ENCODE assay signal across 32 cellular contexts in genomic region chr14:75059642-75060041, GRCh38. TPM values are rescaled to one million over a fixed set of nuclear protein-coding genes. Genes with fewer than 3 reads are reported as not detected.
DNase-seq lines count a peak whose midpoint lies in the region; ATAC-seq and TF ChIP-seq lines count a peak whose summit lies in the region.
"Had no signal": no experiment of that assay in that cellular context is flagged by ENCODE, and none has a peak within 500 bp of the region (broad histone marks: within the 10 kb centered on the region; RNA-seq: fewer than 3 reads in every experiment).

No MANE protein-coding gene starts in this region.

- H3K4me3 ChIP-seq in adipocyte (ENCODE audit: low read length) (no peak overlapping the region), prostate gland (no peak overlapping the region)
- H3K4me3 ChIP-seq: cardiac muscle cell, coronary artery, esophagus muscularis mucosa, lung, PC-9, thoracic aorta, uterus had no signal

- peaks cover 53% of the 10 kb centered on the region for H3K4me1 Mint-ChIP-seq in HFFc6 (ENCODE audit: low read depth)
- H3K4me1 Mint-ChIP-seq in osteocyte (ENCODE audit: unreplicated experiment) = peaks cover 34% of the 10 kb centered on the region
- peaks cover 22 to 25% of the 10 kb centered on the region in 2 donors for H3K4me1 Mint-ChIP-seq in natural killer cell treated with Interleukin-12 subunit alpha and Interleukin-12 subunit beta and Interleukin-15 and Interleukin-18, amount 100 ng/mL, for 72 hours (ENCODE audit: low read depth in 2 of 2)

- H3K9ac ChIP-seq in adipocyte (ENCODE audit: low read length) = no peak overlapping the region

- no peak for ATAC-seq in natural killer cell treated with Interleukin-12 subunit alpha and Interleukin-12 subunit beta and Interleukin-15 and Interleukin-18, amount 100 ng/mL, for 72 hours
- ATAC-seq: effector memory CD8-positive, alpha-beta T cell; HepG2; stimulated activated naive CD8-positive, alpha-beta T cell treated with anti-CD3 and anti-CD28 coated beads, Interleukin-15, Interleukin-2, amounts not matched to agents 100 U/mL and 50 U/mL, for 24 hours; T-cell had no signal

- H3K9me3 ChIP-seq in adipocyte (ENCODE audit: control insufficient read depth, low read length) = no peaks in the 10 kb centered on the region
- H3K9me3 ChIP-seq in prostate gland = no peaks in the 10 kb centered on the region
- H3K9me3 ChIP-seq: esophagus muscularis mucosa, neutrophil, thoracic aorta, uterus had no signal

- peaks cover 32% of the 10 kb centered on the region for H3K36me3 Mint-ChIP-seq in HFFc6 (ENCODE audit: low read depth)
- peaks cover 8% of the 10 kb centered on the region for H3K36me3 Mint-ChIP-seq in osteocyte (ENCODE audit: unreplicated experiment)
- H3K36me3 Mint-ChIP-seq in natural killer cell treated with Interleukin-12 subunit alpha and Interleukin-12 subunit beta and Interleukin-15 and Interleukin-18, amount 100 ng/mL, for 72 hours = peaks cover 13% of the 10 kb centered on the region

- H3K4me1 ChIP-seq in adipocyte (ENCODE audit: control insufficient read depth, insufficient read depth, low read length) (peaks cover 14% of the 10 kb centered on the region), prostate gland (replicated peaks) (no peaks in the 10 kb centered on the region)

- DNase-seq in HFFc6 = peak; percentile 50
- peak; percentile 52 for DNase-seq in adipocyte (ENCODE audit: low read depth)
- peak; percentile 20 for DNase-seq in fibroblast of peridontal ligament (ENCODE audit: extremely low read depth)
- DNase-seq in osteocyte (ENCODE audit: extremely low spot score, unreplicated experiment) = no peak
- DNase-seq in stimulated activated CD4-positive, alpha-beta T cell treated with anti-CD3 and anti-CD28 coated beads, Interleukin-4, amount 100 ng/mL, for 1 hour = no peak
- DNase-seq in natural killer cell treated with Interleukin-12 subunit alpha and Interleukin-12 subunit beta and Interleukin-15 and Interleukin-18, amount 100 ng/mL, for 72 hours (ENCODE audit: low spot score) = no peak
- no peak for DNase-seq in C1 segment of cervical spinal cord (lab: John Stamatoyannopoulos, UW)
- DNase-seq in prostate gland (ENCODE audit: low spot score) = no peak
- DNase-seq: activated CD4-positive, alpha-beta T cell treated with anti-CD3 and anti-CD28 coated beads, Interleukin-2, amount 50 U/mL, for 48 hours; activated CD8-positive, alpha-beta memory T cell treated with anti-CD3 and anti-CD28 coated beads, Interleukin-2, amount 50 U/mL, for 4 hours; activated naive CD4-positive, alpha-beta T cell treated with anti-CD3 and anti-CD28 coated beads, Interleukin-2, amount 10 ng/mL, durations not matched to agents 7 days and 5 days; amygdala; CD4-positive, CD25-positive, alpha-beta regulatory T cell; DMS 273 treated with DMSO at 0.1 percent for 48 hours; effector memory CD8-positive, alpha-beta T cell; Kasumi-1; NCI-H1048; NCI-H1694 treated with DMSO at 0.1 percent for 48 hours; NCI-H524 treated with DMSO at 0.1 percent for 48 hours; SHP77; stimulated activated naive CD8-positive, alpha-beta T cell treated with anti-CD3 and anti-CD28 coated beads, Interleukin-15, Interleukin-2, amounts not matched to agents 100 U/mL and 50 U/mL, for 24 hours; T-cell; uterus had no signal

- H3K27ac Mint-ChIP-seq in HFFc6 (peak overlapping the region; percentile 54), osteocyte (ENCODE audit: unreplicated experiment) (peak overlapping the region; percentile 21)
- no peak overlapping the region for H3K27ac Mint-ChIP-seq in natural killer cell treated with Interleukin-12 subunit alpha and Interleukin-12 subunit beta and Interleukin-15 and Interleukin-18, amount 100 ng/mL, for 72 hours
- H3K27ac Mint-ChIP-seq: activated naive CD4-positive, alpha-beta T cell treated with anti-CD3 and anti-CD28 coated beads, Interleukin-2, amount 10 ng/mL, durations not matched to agents 7 days and 5 days; T-cell had no signal

- H3K27me3 Mint-ChIP-seq in HFFc6 (ENCODE audit: insufficient read depth) = no peaks in the 10 kb centered on the region; the same call in 1 of the 2 replicates
- no peaks in the 10 kb centered on the region for H3K27me3 Mint-ChIP-seq in osteocyte (ENCODE audit: unreplicated experiment)
- no peaks in the 10 kb centered on the region for H3K27me3 Mint-ChIP-seq in natural killer cell treated with Interleukin-12 subunit alpha and Interleukin-12 subunit beta and Interleukin-15 and Interleukin-18, amount 100 ng/mL, for 72 hours
- H3K27me3 Mint-ChIP-seq: activated naive CD4-positive, alpha-beta T cell treated with anti-CD3 and anti-CD28 coated beads, Interleukin-2, amount 10 ng/mL, durations not matched to agents 7 days and 5 days; CD4-positive, CD25-positive, alpha-beta regulatory T cell; effector memory CD8-positive, alpha-beta T cell; T-cell had no signal

- TF ChIP-seq CTCF in HFFc6 (IDR thresholded peaks at IDR 0.05) (no peak), osteocyte (IDR thresholded peaks at IDR 0.05) (no peak), prostate gland (IDR thresholded peaks at IDR 0.05) (no peak)

- no peak for TF ChIP-seq POLR2A in prostate gland (IDR thresholded peaks at IDR 0.05)

- no peaks in the 10 kb centered on the region for H3K36me3 ChIP-seq in adipocyte (ENCODE audit: control insufficient read depth, insufficient read depth, low read length, severe bottlenecking)
- H3K36me3 ChIP-seq in prostate gland = no peaks in the 10 kb centered on the region
- H3K36me3 ChIP-seq: cardiac muscle cell, esophagus muscularis mucosa, neutrophil, thoracic aorta, uterus had no signal

- H3K9me3 Mint-ChIP-seq in HFFc6 (no peaks in the 10 kb centered on the region), osteocyte (ENCODE audit: unreplicated experiment) (no peaks in the 10 kb centered on the region)
- no peaks in the 10 kb centered on the region for H3K9me3 Mint-ChIP-seq in natural killer cell treated with Interleukin-12 subunit alpha and Interleukin-12 subunit beta and Interleukin-15 and Interleukin-18, amount 100 ng/mL, for 72 hours
- H3K9me3 Mint-ChIP-seq: CD4-positive, CD25-positive, alpha-beta regulatory T cell; effector memory CD8-positive, alpha-beta T cell; T-cell had no signal

- H3K4me3 Mint-ChIP-seq in HFFc6 (peak overlapping the region; percentile 26; the same call in 1 of the 2 replicates), osteocyte (ENCODE audit: unreplicated experiment) (no peak overlapping the region)
- H3K4me3 Mint-ChIP-seq in natural killer cell treated with Interleukin-12 subunit alpha and Interleukin-12 subunit beta and Interleukin-15 and Interleukin-18, amount 100 ng/mL, for 72 hours = no peak overlapping the region
- H3K4me3 Mint-ChIP-seq: activated naive CD4-positive, alpha-beta T cell treated with anti-CD3 and anti-CD28 coated beads, Interleukin-2, amount 10 ng/mL, durations not matched to agents 7 days and 5 days; effector memory CD8-positive, alpha-beta T cell; T-cell had no signal

- intact Hi-C loops in prostate gland (cut with DNase I) = no loop called here

- 67% methylated on average over 2 of the region's 2 CpGs for WGBS in prostate gland

- no peaks in the 10 kb centered on the region for H3K27me3 ChIP-seq in adipocyte (replicated peaks; ENCODE audit: control insufficient read depth, insufficient read depth, low read length)
- no peaks in the 10 kb centered on the region for H3K27me3 ChIP-seq in prostate gland (replicated peaks; ENCODE audit: insufficient read depth)
- H3K27me3 ChIP-seq: cardiac muscle cell, esophagus muscularis mucosa, neutrophil, uterus had no signal

- H3K27ac ChIP-seq in prostate gland = no peak overlapping the region
- H3K27ac ChIP-seq: cardiac muscle cell, coronary artery, esophagus muscularis mucosa, HL-60, neutrophil, PC-9, thoracic aorta, uterus had no signal

RNA-seq across cellular contexts. Expression of gene ACYP1, which starts 4.2 kb away (rescaled TPM):
- total RNA-seq in HFFc6 (2021; fragmentation: NEBNext Ultra II Directional; extraction: Animal tissue kit (Norgen Biotek cat#: 25700)) = 10 to 100 TPM in 4 of 6 experiments, 1 to 10 TPM in 2; 5.9 to 14.9 (median 11.7) TPM
- total RNA-seq in osteocyte (8.8 and 10.4 TPM in 2 replicates), prostate gland (10 to 100 TPM; 11.2 to 14.3 TPM)
- total RNA-seq in natural killer cell treated with Interleukin-12 subunit alpha and Interleukin-12 subunit beta and Interleukin-15 and Interleukin-18, amount 100 ng/mL, for 72 hours = 10 to 100 TPM; 29.3 to 40.5 TPM

RNA-seq across cellular contexts. Expression of gene MLH3, which starts 8.4 kb away (rescaled TPM):
- total RNA-seq in HFFc6 (2021; fragmentation: NEBNext Ultra II Directional; extraction: Animal tissue kit (Norgen Biotek cat#: 25700)) = 10 to 100 TPM in 1 of 6 experiments, 1 to 10 TPM in 5; 5.4 to 11.6 (median 7.6) TPM
- total RNA-seq in osteocyte (21.8 and 22.9 TPM in 2 replicates), prostate gland (10 to 100 TPM; 23.3 to 29.6 TPM)
- total RNA-seq in natural killer cell treated with Interleukin-12 subunit alpha and Interleukin-12 subunit beta and Interleukin-15 and Interleukin-18, amount 100 ng/mL, for 72 hours = 10 to 100 TPM; 27.6 to 40.2 TPM

RNA-seq across cellular contexts. Expression of gene ZC2HC1C, which starts 9.8 kb away (rescaled TPM):
- 1 to 10 TPM in 3 of 6 experiments, under 1 TPM in 3; 0.43 to 1.4 (median 1.1) TPM for total RNA-seq in HFFc6 (2021; fragmentation: NEBNext Ultra II Directional; extraction: Animal tissue kit (Norgen Biotek cat#: 25700))
- total RNA-seq in osteocyte = 0.08 and 1.0 TPM in 2 replicates
- total RNA-seq in natural killer cell treated with Interleukin-12 subunit alpha and Interleukin-12 subunit beta and Interleukin-15 and Interleukin-18, amount 100 ng/mL, for 72 hours = 1 to 10 TPM in 1 of 2 donors, under 1 TPM in 1; 0.88 to 1.4 TPM
- 10 to 100 TPM in 1 of 2 donors, 1 to 10 TPM in 1; 1.8 to 19.4 TPM for total RNA-seq in prostate gland

RNA-seq across cellular contexts. Expression of gene EIF2B2, which starts 56.9 kb away (rescaled TPM):
- total RNA-seq in HFFc6 (2021; fragmentation: NEBNext Ultra II Directional; extraction: Animal tissue kit (Norgen Biotek cat#: 25700)) = 10 to 100 TPM; 55.5 to 66.1 (median 59.0) TPM
- total RNA-seq in osteocyte (44.4 and 46.7 TPM in 2 replicates), prostate gland (10 to 100 TPM; 43.9 to 60.4 TPM)
- total RNA-seq in natural killer cell treated with Interleukin-12 subunit alpha and Interleukin-12 subunit beta and Interleukin-15 and Interleukin-18, amount 100 ng/mL, for 72 hours = 10 to 100 TPM; 60.2 to 68.0 TPM

Comparison
In these comparisons a context has a peak if more than half of its experiments do, and no peak if none do; other contexts are left out.
1. DNase-seq: peak in HFFc6 (single experiment), adipocyte (single experiment) and fibroblast of peridontal ligament (single experiment); none in osteocyte (single experiment), stimulated activated CD4-positive, alpha-beta T cell treated with anti-CD3 and anti-CD28 coated beads, Interleukin-4, amount 100 ng/mL, for 1 hour (single experiment), natural killer cell treated with Interleukin-12 subunit alpha and Interleukin-12 subunit beta and Interleukin-15 and Interleukin-18, amount 100 ng/mL, for 72 hours (single experiment), C1 segment of cervical spinal cord (0 of 14) and prostate gland (single experiment).
2. H3K27ac Mint-ChIP-seq: peak in HFFc6 (single experiment) and osteocyte (single experiment); none in natural killer cell treated with Interleukin-12 subunit alpha and Interleukin-12 subunit beta and Interleukin-15 and Interleukin-18, amount 100 ng/mL, for 72 hours (0 of 2).